Comparison of ENCODE assay signal across 8 cellular contexts in the genomic region with DNA sequence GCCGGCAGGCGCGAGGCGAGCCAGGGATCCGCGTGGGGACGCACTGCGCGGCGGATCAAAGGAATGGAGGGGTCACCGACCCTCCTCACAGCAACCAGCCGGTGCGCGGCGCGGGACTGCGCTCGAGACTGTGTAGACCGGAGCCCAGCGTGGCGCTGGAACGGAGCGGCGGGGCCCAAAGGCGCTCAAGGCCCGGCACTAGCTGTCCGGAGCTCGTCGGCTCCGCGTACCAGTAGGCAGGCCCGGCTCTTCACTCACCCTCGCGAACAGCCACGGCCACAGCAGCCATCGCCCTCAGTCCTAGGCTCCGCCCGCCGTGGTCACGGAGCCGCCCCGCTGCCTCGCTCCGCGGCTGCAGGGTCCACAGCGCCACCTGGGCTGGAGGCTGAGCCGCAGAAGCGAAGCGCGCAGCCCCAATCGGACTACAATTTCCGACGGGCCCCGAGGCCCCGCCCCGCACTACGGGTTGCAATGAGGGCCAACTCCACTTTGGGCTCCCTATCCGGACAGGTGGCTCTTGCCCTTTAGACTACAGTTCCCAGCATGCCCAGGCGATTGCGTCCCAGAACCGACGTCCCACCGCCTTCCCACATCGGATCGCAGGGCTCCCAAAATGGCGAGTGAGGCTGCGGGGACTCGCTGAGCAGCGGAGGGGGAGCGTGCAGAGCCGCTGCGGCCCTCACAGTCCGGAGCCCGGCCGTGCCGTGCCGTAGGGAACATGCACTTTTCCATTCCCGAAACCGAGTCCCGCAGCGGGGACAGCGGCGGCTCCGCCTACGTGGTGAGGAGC. TPM values are rescaled to one million over a fixed set of nuclear protein-coding genes. Genes with fewer than 3 reads are reported as not detected.
DNase-seq lines count a peak whose midpoint lies in the region; ATAC-seq, FAIRE-seq and TF ChIP-seq lines count a peak whose summit lies in the region.

EIF2B4 (minus strand) TSS at position 313 of the 790 bp plus-strand sequence; CDS start at position 289, 24 bp downstream.
A gene with protein sequence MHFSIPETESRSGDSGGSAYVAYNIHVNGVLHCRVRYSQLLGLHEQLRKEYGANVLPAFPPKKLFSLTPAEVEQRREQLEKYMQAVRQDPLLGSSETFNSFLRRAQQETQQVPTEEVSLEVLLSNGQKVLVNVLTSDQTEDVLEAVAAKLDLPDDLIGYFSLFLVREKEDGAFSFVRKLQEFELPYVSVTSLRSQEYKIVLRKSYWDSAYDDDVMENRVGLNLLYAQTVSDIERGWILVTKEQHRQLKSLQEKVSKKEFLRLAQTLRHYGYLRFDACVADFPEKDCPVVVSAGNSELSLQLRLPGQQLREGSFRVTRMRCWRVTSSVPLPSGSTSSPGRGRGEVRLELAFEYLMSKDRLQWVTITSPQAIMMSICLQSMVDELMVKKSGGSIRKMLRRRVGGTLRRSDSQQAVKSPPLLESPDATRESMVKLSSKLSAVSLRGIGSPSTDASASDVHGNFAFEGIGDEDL (plus strand): TSS at position 591 of the 790 bp plus-strand sequence. CDS start 128 bp downstream, at position 719.

- peak within 1 kb of the TSS; percentile 94 for H4K8ac ChIP-seq in H1 (ENCODE audit: extremely low read depth, insufficient read depth, low read length)
- H4K8ac ChIP-seq in mesenchymal stem cell (ENCODE audit: low read length) = peak within 1 kb of the TSS; percentile 87

- no peak within 1 kb of the TSS for H3K14ac ChIP-seq in H1 (ENCODE audit: insufficient read length)
- peak within 1 kb of the TSS in 1 of 2 experiments; percentile 93 for H3K14ac ChIP-seq in mesenchymal stem cell (ENCODE audit: low read length in 2 of 2)

- no peak for FAIRE-seq in H1 (lab: Jason Lieb, UNC)

- peaks cover 2 to 21% of the 10 kb centered on the region in 2 experiments; a peak in 3 of 4 replicates for H3K79me2 ChIP-seq in H1 (ENCODE audit: control insufficient read depth in 1 of 2, insufficient read depth in 2 of 2, low read length in 2 of 2)

- H3K27ac ChIP-seq in HUES48 (ENCODE audit: low read depth, low read length) (peak within 1 kb of the TSS; percentile 77), H1 (ENCODE audit: low read depth, low read length) (peak within 1 kb of the TSS; percentile 62), mesenchymal stem cell (ENCODE audit: low read length, poor library complexity, severe bottlenecking) (peak within 1 kb of the TSS; percentile 84)

- peak within 1 kb of the TSS; percentile 85 for H4K5ac ChIP-seq in H1 (ENCODE audit: insufficient read length, low read depth, low read length)

- no peaks in the 10 kb centered on the region for H3K27me3 Mint-ChIP-seq in activated CD8-positive, alpha-beta memory T cell treated with anti-CD3 and anti-CD28 coated beads, Interleukin-2, amount 10 ng/mL, durations not matched to agents 7 days and 5 days

- TF ChIP-seq CTCF in H1 (IDR thresholded peaks at IDR 0.05; ENCODE audit: control extremely low read depth in 1 of 3, insufficient read depth in 1 of 3, low read depth in 1 of 3, low read length in 3 of 3) = peak in 2 of 3 experiments; percentile 71 to 87; a peak in 3 of 4 replicates

- H3K9me3 Mint-ChIP-seq in activated CD8-positive, alpha-beta memory T cell treated with anti-CD3 and anti-CD28 coated beads, Interleukin-2, amount 10 ng/mL, durations not matched to agents 7 days and 5 days (ENCODE audit: low read depth) = no peaks in the 10 kb centered on the region

- H3K56ac ChIP-seq in H1 (replicated peaks; ENCODE audit: insufficient read length, low read depth, low read length) = peak within 1 kb of the TSS; percentile 67

- peaks cover 3% of the 10 kb centered on the region; the same call in 1 of the 2 replicates for H3K4me1 ChIP-seq in HUES48 (ENCODE audit: control insufficient read depth, insufficient read depth, low read length)
- H3K4me1 ChIP-seq in NT2/D1 (ENCODE audit: insufficient read depth, insufficient read length) = peaks cover 5% of the 10 kb centered on the region
- peaks cover 0 to 4% (median 2%) of the 10 kb centered on the region in 4 experiments; a peak in 4 of 7 replicates for H3K4me1 ChIP-seq in H1 (replicated peaks in 1 of 4; ENCODE audit: control insufficient read depth in 3 of 4, insufficient read depth in 4 of 4, low read length in 3 of 4)
- peaks cover 7% of the 10 kb centered on the region for H3K4me1 ChIP-seq in mesenchymal stem cell (ENCODE audit: control insufficient read depth, insufficient read depth, low read depth, low read length)

- H2BK120ac ChIP-seq in H1 (replicated peaks; ENCODE audit: low read depth, low read length) (no peak within 1 kb of the TSS), mesenchymal stem cell (ENCODE audit: low read depth, low read length) (peak within 1 kb of the TSS; percentile 82)

- peak in 1 of 2 experiments; percentile 84; a peak in 2 of 3 replicates for TF ChIP-seq POLR2A in H1 (IDR thresholded peaks at IDR 0.05; ENCODE audit: control extremely low read depth in 1 of 2, low read depth in 2 of 2, low read length in 2 of 2)

- peak; percentile 50 to 58; a peak in 3 of 4 replicates for TF ChIP-seq RAD21 in H1 (IDR thresholded peaks at IDR 0.05 in 1 of 2, conservative IDR thresholded peaks at IDR 0.05 in 1 of 2; ENCODE audit: low read depth in 2 of 2, low read length in 2 of 2)

- no peak within 1 kb of the TSS for H2BK20ac ChIP-seq in H1 (ENCODE audit: low read length)

- H3K18ac ChIP-seq in H1 (ENCODE audit: extremely low read depth, low read length) (peak within 1 kb of the TSS; percentile 86), mesenchymal stem cell (ENCODE audit: low read depth in 1 of 2, low read length in 2 of 2) (peak within 1 kb of the TSS; percentile 93 to 97)

- H3K79me1 ChIP-seq in H1 (ENCODE audit: low read depth, low read length) (peaks cover 5% of the 10 kb centered on the region; the same call in 1 of the 2 replicates), mesenchymal stem cell (replicated peaks; ENCODE audit: low read length, poor library complexity, severe bottlenecking) (peaks cover 36% of the 10 kb centered on the region)

- H3K27me3 ChIP-seq in HUES48 (ENCODE audit: control insufficient read depth, insufficient read depth, low read length) = no peaks in the 10 kb centered on the region
- H3K27me3 ChIP-seq in NT2/D1 (ENCODE audit: insufficient read depth, insufficient read length) = no peaks in the 10 kb centered on the region
- H3K27me3 ChIP-seq in H1 (replicated peaks in 1 of 4; ENCODE audit: control insufficient read depth in 3 of 4, extremely low read depth in 1 of 4, insufficient read depth in 3 of 4, low read length in 3 of 4) = no peaks in the 10 kb centered on the region
- H3K27me3 ChIP-seq in mesenchymal stem cell (ENCODE audit: control insufficient read depth in 1 of 2, insufficient read depth in 1 of 2, low read length in 2 of 2) = no peaks in the 10 kb centered on the region

- CTCF ChIA-PET in activated CD8-positive, alpha-beta memory T cell treated with anti-CD3 and anti-CD28 coated beads, Interleukin-2, amount 10 ng/mL, durations not matched to agents 7 days and 5 days (lab: Charles Lee) = interaction anchor here (0.8 to 3.1 kb wide), 13 partner anchors 9 to 313 kb away, joined by 3 to 23 read pairs (median 5); partner anchors contain the start of genes GTF3C2, MPV17, NRBP1 and PPM1G
- CTCF ChIA-PET in H1 (lab: Charles Lee; ENCODE audit: partially characterized antibody) = interaction anchor here (0.8 to 2.8 kb wide), 22 partner anchors 9 to 278 kb away, joined by 3 to 10 read pairs (median 4); partner anchors contain the start of genes GTF3C2 and UCN

- H3K4me2 ChIP-seq in H1 (ENCODE audit: insufficient read depth in 1 of 2, low read depth in 2 of 2, low read length in 2 of 2) = peak within 1 kb of the TSS; percentile 77 to 81
- H3K4me2 ChIP-seq in mesenchymal stem cell (ENCODE audit: low read length, poor library complexity, severe bottlenecking) = peak within 1 kb of the TSS; percentile 76

- peaks cover 0 to 14% of the 10 kb centered on the region in 2 experiments for H4K20me1 ChIP-seq in H1 (replicated peaks in 1 of 2; ENCODE audit: control insufficient read depth in 1 of 2, insufficient read depth in 2 of 2, low read length in 2 of 2)

- H4K91ac ChIP-seq in H1 (replicated peaks; ENCODE audit: insufficient read length, low read length) (peak within 1 kb of the TSS; percentile 49), mesenchymal stem cell (ENCODE audit: low read length) (peak within 1 kb of the TSS; percentile 94)

- H2BK15ac ChIP-seq in H1 (ENCODE audit: low read length) = peak within 1 kb of the TSS; percentile 32; the same call in 1 of the 2 replicates
- peak within 1 kb of the TSS; percentile 91 for H2BK15ac ChIP-seq in mesenchymal stem cell (ENCODE audit: low read depth, poor library complexity, severe bottlenecking)

- H2AFZ ChIP-seq in H1 (ENCODE audit: low read length) (peak within 1 kb of the TSS; percentile 38), mesenchymal stem cell (ENCODE audit: low read depth, low read length) (peak within 1 kb of the TSS; percentile 80)

- WGBS in H1 (ENCODE audit: extremely low coverage in 1 of 2, insufficient coverage in 1 of 2, insufficient read length in 1 of 2, insufficient replicate concordance in 2 of 2, low coverage in 1 of 2, low lambda C conversion rate in 2 of 2, missing lambda C conversion rate in 1 of 2), 2 experiments = 1% methylated on average over 78 of the region's 85 CpGs; no CpG with 5 or more reads in 1 of the 2 experiments
- WGBS in mesenchymal stem cell = under 1% methylated on average over 79 of the region's 85 CpGs

- H2BK12ac ChIP-seq in H1 (ENCODE audit: low read depth, low read length) (no peak within 1 kb of the TSS), mesenchymal stem cell (ENCODE audit: low read length in 2 of 2) (peak within 1 kb of the TSS in 1 of 2 experiments; percentile 7)

- H3K4me3 Mint-ChIP-seq in activated CD8-positive, alpha-beta memory T cell treated with anti-CD3 and anti-CD28 coated beads, Interleukin-2, amount 10 ng/mL, durations not matched to agents 7 days and 5 days = peak within 1 kb of the TSS; percentile 84

- H3K9ac ChIP-seq in HUES48 (ENCODE audit: low read depth, low read length) (peak within 1 kb of the TSS; percentile 75), NT2/D1 (ENCODE audit: insufficient read length, low read depth) (peak within 1 kb of the TSS; percentile 96), H1 (replicated peaks in 1 of 4; ENCODE audit: extremely low read depth in 1 of 4, low read depth in 3 of 4, low read length in 3 of 4) (peak within 1 kb of the TSS; percentile 57 to 91 (median 86)), mesenchymal stem cell (ENCODE audit: low read length) (peak within 1 kb of the TSS; percentile 99)

- peak within 1 kb of the TSS; percentile 73 for H3K4me3 ChIP-seq in HUES48 (ENCODE audit: low read depth, low read length)
- peak within 1 kb of the TSS; percentile 99 for H3K4me3 ChIP-seq in NT2/D1 (ENCODE audit: insufficient read length, low read depth)
- peak within 1 kb of the TSS; percentile 72 to 99 (median 88) for H3K4me3 ChIP-seq in H1 (ENCODE audit: extremely low read depth in 1 of 4, insufficient read depth in 2 of 4, low read depth in 3 of 4, low read length in 4 of 4)
- peak within 1 kb of the TSS; percentile 93 to 99 for H3K4me3 ChIP-seq in mesenchymal stem cell (ENCODE audit: insufficient read depth in 1 of 2, low read depth in 1 of 2, low read length in 2 of 2)

- H3K23me2 ChIP-seq in H1 (ENCODE audit: low read depth, low read length) = peaks cover 8% of the 10 kb centered on the region

- POLR2A ChIA-PET in H1 (lab: Charles Lee; ENCODE audit: partially characterized antibody) = interaction anchor here (0.8 to 8.2 kb wide), 17 partner anchors 8 to 162 kb away, joined by 3 to 135 read pairs (median 3); partner anchors contain the start of genes FNDC4, GTF3C2, MPV17 and NRBP1

- TF ChIP-seq EP300 in H1 (IDR thresholded peaks at IDR 0.05; ENCODE audit: borderline replicate concordance in 1 of 2, low read depth in 2 of 2, low read length in 2 of 2) = peak in 1 of 2 experiments; percentile 42; a peak in 1 of 3 replicates

- H3K36me3 ChIP-seq in HUES48 (ENCODE audit: control insufficient read depth, insufficient read depth, low read length) = peaks cover 65% of the 10 kb centered on the region
- H3K36me3 ChIP-seq in NT2/D1 (ENCODE audit: insufficient read depth, insufficient read length, low read length) = peaks cover 68% of the 10 kb centered on the region
- H3K36me3 ChIP-seq in H1 (ENCODE audit: control insufficient read depth in 2 of 4, insufficient read depth in 4 of 4, low read length in 3 of 4) = peaks cover 25 to 51% (median 42%) of the 10 kb centered on the region in 4 experiments
- H3K36me3 ChIP-seq in mesenchymal stem cell (ENCODE audit: control insufficient read depth in 1 of 2, insufficient read depth in 2 of 2, low read depth in 1 of 2, low read length in 2 of 2) = peaks cover 44 to 69% of the 10 kb centered on the region in 2 experiments

- peaks cover 48% of the 10 kb centered on the region for H3K36me3 Mint-ChIP-seq in activated CD8-positive, alpha-beta memory T cell treated with anti-CD3 and anti-CD28 coated beads, Interleukin-2, amount 10 ng/mL, durations not matched to agents 7 days and 5 days

- no peak within 1 kb of the TSS for H2AK5ac ChIP-seq in H1 (ENCODE audit: low read depth, low read length)
- peak within 1 kb of the TSS; percentile 68 for H2AK5ac ChIP-seq in mesenchymal stem cell (ENCODE audit: low read length, severe bottlenecking)

- peaks cover 37% of the 10 kb centered on the region for H3K4me1 Mint-ChIP-seq in activated CD8-positive, alpha-beta memory T cell treated with anti-CD3 and anti-CD28 coated beads, Interleukin-2, amount 10 ng/mL, durations not matched to agents 7 days and 5 days

- peak; percentile 86 for ATAC-seq in GM21390 (IDR thresholded peaks at IDR 0.05; ENCODE audit: unreplicated experiment)
- peak; percentile 93 for ATAC-seq in activated CD8-positive, alpha-beta memory T cell treated with anti-CD3 and anti-CD28 coated beads, Interleukin-2, amount 10 ng/mL, durations not matched to agents 7 days and 5 days

- H3K4ac ChIP-seq in H1 (replicated peaks; ENCODE audit: insufficient read length, low read depth, low read length) (no peak within 1 kb of the TSS), mesenchymal stem cell (ENCODE audit: low read depth in 1 of 2, low read length in 2 of 2) (peak within 1 kb of the TSS; percentile 77 to 93)

- DNase-seq in D341Med (ENCODE audit: low spot score) = peak; percentile 93
- DNase-seq in NT2/D1 (ENCODE audit: low read depth, low spot score) = peak; percentile 98
- peak; percentile 100 for DNase-seq in activated CD8-positive, alpha-beta memory T cell treated with anti-CD3 and anti-CD28 coated beads, Interleukin-2, amount 10 ng/mL, durations not matched to agents 7 days and 5 days
- peak; percentile 98 to 99 for DNase-seq in H1 (ENCODE audit: low read depth in 1 of 2, low spot score in 2 of 2)
- DNase-seq in mesenchymal stem cell = peak; percentile 99
- peak; percentile 99 for DNase-seq in stimulated activated CD8-positive, alpha-beta memory T cell treated with anti-CD3 and anti-CD28 coated beads, Interleukin-12 subunit alpha, Interleukin-12 subunit beta, amount 100 ng/mL, for 4 hours (ENCODE audit: low read depth)

- peak within 1 kb of the TSS; percentile 84; the same call in 1 of the 2 replicates for H2BK5ac ChIP-seq in H1 (ENCODE audit: low read depth, low read length)
- peak within 1 kb of the TSS; percentile 78 for H2BK5ac ChIP-seq in mesenchymal stem cell (ENCODE audit: low read depth, low read length, poor library complexity, severe bottlenecking)

- H3K27ac Mint-ChIP-seq in activated CD8-positive, alpha-beta memory T cell treated with anti-CD3 and anti-CD28 coated beads, Interleukin-2, amount 10 ng/mL, durations not matched to agents 7 days and 5 days = peak within 1 kb of the TSS; percentile 96

- H3K23ac ChIP-seq in H1 (ENCODE audit: insufficient read length) = no peak within 1 kb of the TSS
- H3K23ac ChIP-seq in mesenchymal stem cell (ENCODE audit: low read length in 2 of 2) = no peak within 1 kb of the TSS

- H3K9me3 ChIP-seq in HUES48 (ENCODE audit: control insufficient read depth, insufficient read depth, low read length) (no peaks in the 10 kb centered on the region), NT2/D1 (ENCODE audit: insufficient read depth, low read length) (no peaks in the 10 kb centered on the region), H1 (ENCODE audit: insufficient read depth in 2 of 2, low read depth in 1 of 2, low read length in 1 of 2) (no peaks in the 10 kb centered on the region), mesenchymal stem cell (ENCODE audit: control insufficient read depth, low read length) (no peaks in the 10 kb centered on the region)

RNA-seq across cellular contexts. Expression of gene EIF2B4, which starts in this region (rescaled TPM):
- 10 to 100 TPM; 38.6 to 43.1 TPM for total RNA-seq in activated CD8-positive, alpha-beta memory T cell treated with anti-CD3 and anti-CD28 coated beads, Interleukin-2, amount 10 ng/mL, durations not matched to agents 7 days and 5 days
- 63.2 and 66.0 TPM in 2 replicates for total RNA-seq in H1 (2021; fragmentation: NEBNext Ultra II Directional; extraction: Animal tissue kit (Norgen Biotek cat#: 25700))
- 60.0 and 61.0 TPM in 2 replicates for polyA plus RNA-seq in H1 (2011; rRNA removed)
- 55.4 TPM for polyA plus RNA-seq in H1 (2011; cell fraction: cytosol; rRNA removed)
- polyA plus RNA-seq in H1 (2011; cell fraction: nucleus; rRNA removed) = 83.6 TPM
- polyA plus RNA-seq in H1 (2012, experiment 1 of 2) = 82.5 to 99.4 TPM (median 88.1 TPM) in 4 replicates
- polyA plus RNA-seq in H1 (2012, experiment 2 of 2) = 54.6 TPM
- 39.3 TPM for polyA plus RNA-seq in H1 (2013, experiment 1 of 2)
- polyA plus RNA-seq in H1 (2013, experiment 2 of 2) = 35.6 TPM
- polyA minus RNA-seq in H1 (2011; rRNA and poly(A)+ RNA removed) = 95.7 and 100 TPM in 2 replicates
- polyA minus RNA-seq in H1 (2011; cell fraction: cytosol; rRNA and poly(A)+ RNA removed) = 19.5 TPM
- polyA minus RNA-seq in H1 (2011; cell fraction: nucleus; rRNA and poly(A)+ RNA removed) = 25.6 TPM
- polyA plus RNA-seq in mesenchymal stem cell (2013, experiment 1 of 2) = 35.2 TPM
- polyA plus RNA-seq in mesenchymal stem cell (2013, experiment 2 of 2) = 35.1 TPM

RNA-seq across cellular contexts. Expression of the second gene that starts in this region (rescaled TPM):
- total RNA-seq in activated CD8-positive, alpha-beta memory T cell treated with anti-CD3 and anti-CD28 coated beads, Interleukin-2, amount 10 ng/mL, durations not matched to agents 7 days and 5 days = 100 to 1,000 TPM; 101 to 125 TPM
- total RNA-seq in H1 (2021; fragmentation: NEBNext Ultra II Directional; extraction: Animal tissue kit (Norgen Biotek cat#: 25700)) = 54.9 and 59.1 TPM in 2 replicates
- polyA plus RNA-seq in H1 (2011; rRNA removed) = 66.2 and 76.8 TPM in 2 replicates
- polyA plus RNA-seq in H1 (2011; cell fraction: cytosol; rRNA removed) = 64.6 TPM
- 83.1 TPM for polyA plus RNA-seq in H1 (2011; cell fraction: nucleus; rRNA removed)
- polyA plus RNA-seq in H1 (2012, experiment 1 of 2) = 49.9 to 71.4 TPM (median 63.8 TPM) in 4 replicates
- 95.1 TPM for polyA plus RNA-seq in H1 (2012, experiment 2 of 2)
- 28.0 TPM for polyA plus RNA-seq in H1 (2013, experiment 1 of 2)
- 24.9 TPM for polyA plus RNA-seq in H1 (2013, experiment 2 of 2)
- polyA minus RNA-seq in H1 (2011; rRNA and poly(A)+ RNA removed) = 55.8 and 56.8 TPM in 2 replicates
- 32.9 TPM for polyA minus RNA-seq in H1 (2011; cell fraction: cytosol; rRNA and poly(A)+ RNA removed)
- polyA minus RNA-seq in H1 (2011; cell fraction: nucleus; rRNA and poly(A)+ RNA removed) = 54.7 TPM
- 50.9 TPM for polyA plus RNA-seq in mesenchymal stem cell (2013, experiment 1 of 2)
- 50.9 TPM for polyA plus RNA-seq in mesenchymal stem cell (2013, experiment 2 of 2)

Comparison
In these comparisons a context has a peak if more than half of its experiments do, and no peak if none do; other contexts are left out.
1. Peak in every context shown above with its lines: DNase-seq, ATAC-seq, H3K4me3 ChIP-seq and H3K27ac ChIP-seq.